20 cellular contexts compared by ENCODE assay signal in genomic region chr15:50840520-50840919, GRCh38.
DNase-seq lines count a peak whose midpoint lies in the region; ATAC-seq and TF ChIP-seq lines count a peak whose summit lies in the region.
"Had no signal": no experiment of that assay in that cellular context is flagged by ENCODE, and none has a peak within 500 bp of the region (broad histone marks: within the 10 kb centered on the region; RNA-seq: fewer than 3 reads in every experiment).

No MANE protein-coding gene starts in this region.

- H2AFZ ChIP-seq in GM23338: 0 out of 2 replicates have a peak overlapping the region, but pooled peaks have one; percentile 2

- no peaks in the 10 kb centered on the region; the same call in none of the 2 replicates for H3K9me2 ChIP-seq in GM23338 (ENCODE audit: insufficient read depth)
- H3K9me2 ChIP-seq: SK-N-SH had no signal

- H3K9me3 Mint-ChIP-seq in GM23338 (peaks cover 5% of the 10 kb centered on the region; the same call in 1 of the 3 replicates), nephron progenitor cell (peaks cover 29% of the 10 kb centered on the region)

- ATAC-seq in GM23338: peak; percentile 99
- ATAC-seq in body of pancreas: no peak

- no peaks in the 10 kb centered on the region for H3K79me2 ChIP-seq in GM23338 (replicated peaks; ENCODE audit: insufficient read depth)

- WGBS in iPS DF 6.9 (ENCODE audit: insufficient coverage, insufficient read length): no CpG with 5 or more reads among the region's 5 CpGs
- WGBS in body of pancreas, 2 donors: 91 to 92% methylated on average over 5 of the region's 5 CpGs

- TF ChIP-seq POLR2A in body of pancreas (IDR thresholded peaks at IDR 0.05): no peak

- no peaks in the 10 kb centered on the region for H3F3A ChIP-seq in GM23338 (replicated peaks; ENCODE audit: low read depth)

- intact Hi-C loops in body of pancreas (cut with DNase I): no loop called here

- no peak overlapping the region for H3K4me2 ChIP-seq in GM23338
- H3K4me2 ChIP-seq: A549, SK-N-SH had no signal

- H3K27ac Mint-ChIP-seq in GM23338 (no peak overlapping the region), nephron progenitor cell (no peak overlapping the region)
- H3K27ac Mint-ChIP-seq: CD14-positive monocyte had no signal

- H3K27me3 ChIP-seq in GM23338 (ENCODE audit: insufficient read depth) (no peaks in the 10 kb centered on the region), WERI-Rb-1 (ENCODE audit: insufficient read depth, low read depth, severe bottlenecking) (no peaks in the 10 kb centered on the region), iPS DF 6.9 (ENCODE audit: control insufficient read depth, insufficient read depth, low read length) (no peaks in the 10 kb centered on the region), body of pancreas (no peaks in the 10 kb centered on the region)

- DNase-seq in GM23338 (ENCODE audit: low spot score) (peak; percentile 49), WERI-Rb-1 (no peak), iPS DF 6.9 (ENCODE audit: low read depth, low spot score) (peak; percentile 9), body of pancreas (no peak), NCI-H146 (lab: John Stamatoyannopoulos, UW) (no peak), nephron progenitor cell (no peak)
- DNase-seq: AML-193, COR-L47, DMS153, HCEC 1CT, NCI-H1436, NCI-H2081, NCI-H510A, NCI-H82, Right ventricle myocardium superior, SK-N-SH had no signal

- H3K4me3 ChIP-seq in GM23338: no peak overlapping the region
- H3K4me3 ChIP-seq in WERI-Rb-1 (ENCODE audit: low read depth, low read length): no peak overlapping the region
- H3K4me3 ChIP-seq in iPS DF 6.9 (ENCODE audit: low read length): no peak overlapping the region
- H3K4me3 ChIP-seq in body of pancreas: no peak overlapping the region
- H3K4me3 ChIP-seq: A549 had no signal

- H3K9me3 ChIP-seq in WERI-Rb-1 (ENCODE audit: severe bottlenecking) (no peaks in the 10 kb centered on the region), iPS DF 6.9 (ENCODE audit: control insufficient read depth, insufficient read depth, low read length) (no peaks in the 10 kb centered on the region), body of pancreas (no peaks in the 10 kb centered on the region)

- H3K4me3 Mint-ChIP-seq in GM23338 (no peak overlapping the region), nephron progenitor cell (no peak overlapping the region)
- H3K4me3 Mint-ChIP-seq: CD14-positive monocyte had no signal

- H4K20me1 ChIP-seq in GM23338 (replicated peaks; ENCODE audit: insufficient read depth): no peaks in the 10 kb centered on the region

- H3K4me1 Mint-ChIP-seq in GM23338 (peaks cover 9% of the 10 kb centered on the region), nephron progenitor cell (no peaks in the 10 kb centered on the region)
- H3K4me1 Mint-ChIP-seq: CD14-positive monocyte had no signal

- no peaks in the 10 kb centered on the region for H3K4me1 ChIP-seq in GM23338 (ENCODE audit: insufficient read depth)
- H3K4me1 ChIP-seq in iPS DF 6.9 (ENCODE audit: control insufficient read depth, insufficient read depth, low read length): no peaks in the 10 kb centered on the region
- no peaks in the 10 kb centered on the region for H3K4me1 ChIP-seq in body of pancreas
- H3K4me1 ChIP-seq: A549 had no signal

- H3K27me3 Mint-ChIP-seq in GM23338 (ENCODE audit: insufficient read depth, low read depth, poor library complexity) (no peaks in the 10 kb centered on the region), nephron progenitor cell (ENCODE audit: low read depth, poor library complexity) (peaks cover 4% of the 10 kb centered on the region)

- TF ChIP-seq CTCF in 22Rv1 (IDR thresholded peaks at IDR 0.05): peak; percentile 24
- peak; percentile 52 to 71 for TF ChIP-seq CTCF in GM23338 (conservative IDR thresholded peaks at IDR 0.05; ENCODE audit: low read depth in 2 of 2)
- peak; percentile 25; the same call in 1 of the 2 replicates for TF ChIP-seq CTCF in WERI-Rb-1 (IDR thresholded peaks at IDR 0.05; ENCODE audit: low read depth, low read length)
- TF ChIP-seq CTCF in body of pancreas (IDR thresholded peaks at IDR 0.05): no peak
- no peak for TF ChIP-seq CTCF in nephron progenitor cell (IDR thresholded peaks at IDR 0.05)

- H3K36me3 Mint-ChIP-seq in GM23338 (ENCODE audit: low read depth) (no peaks in the 10 kb centered on the region), nephron progenitor cell (ENCODE audit: low read depth) (peaks cover 4% of the 10 kb centered on the region)
- H3K36me3 Mint-ChIP-seq: CD14-positive monocyte had no signal

- H3K36me3 ChIP-seq in GM23338 (ENCODE audit: insufficient read depth): no peaks in the 10 kb centered on the region
- no peaks in the 10 kb centered on the region for H3K36me3 ChIP-seq in WERI-Rb-1
- no peaks in the 10 kb centered on the region for H3K36me3 ChIP-seq in iPS DF 6.9 (ENCODE audit: control insufficient read depth, insufficient read depth, low read length)
- H3K36me3 ChIP-seq in body of pancreas (replicated peaks in 1 of 2; ENCODE audit: insufficient read depth in 1 of 2, low read depth in 2 of 2): no peaks in the 10 kb centered on the region

- H3K27ac ChIP-seq in 22Rv1 (no peak overlapping the region), GM23338 (ENCODE audit: low read depth) (no peak overlapping the region), WERI-Rb-1 (no peak overlapping the region), iPS DF 6.9 (ENCODE audit: low read length) (no peak overlapping the region), body of pancreas (no peak overlapping the region)
- H3K27ac ChIP-seq: A549, HL-60 had no signal

TF ChIP-seq in GM23338, 12 proteins besides CTCF, POLR2A, EP300 and RAD21:
- TF ChIP-seq ETS1 (IDR thresholded peaks at IDR 0.05) (no peak), CREB1 (CRISPR knock-in tag; IDR thresholded peaks at IDR 0.05; ENCODE audit: low read depth) (no peak), REST (IDR thresholded peaks at IDR 0.05; ENCODE audit: unreplicated experiment) (no peak)
TF ChIP-seq in GM23338: peak in this region for 0.

Comparison
In these comparisons a context has a peak if more than half of its experiments do, and no peak if none do; other contexts are left out.
1. CTCF ChIP-seq: peak in 22Rv1 (single experiment), GM23338 (2 of 2) and WERI-Rb-1 (single experiment); none in body of pancreas (0 of 7) and nephron progenitor cell (single experiment).
2. DNase-seq: peak in GM23338 (single experiment) and iPS DF 6.9 (single experiment); none in WERI-Rb-1 (single experiment), body of pancreas (0 of 4), NCI-H146 (single experiment) and nephron progenitor cell (single experiment).